ENCODE assay signal across 8 cellular contexts in the genomic region with DNA sequence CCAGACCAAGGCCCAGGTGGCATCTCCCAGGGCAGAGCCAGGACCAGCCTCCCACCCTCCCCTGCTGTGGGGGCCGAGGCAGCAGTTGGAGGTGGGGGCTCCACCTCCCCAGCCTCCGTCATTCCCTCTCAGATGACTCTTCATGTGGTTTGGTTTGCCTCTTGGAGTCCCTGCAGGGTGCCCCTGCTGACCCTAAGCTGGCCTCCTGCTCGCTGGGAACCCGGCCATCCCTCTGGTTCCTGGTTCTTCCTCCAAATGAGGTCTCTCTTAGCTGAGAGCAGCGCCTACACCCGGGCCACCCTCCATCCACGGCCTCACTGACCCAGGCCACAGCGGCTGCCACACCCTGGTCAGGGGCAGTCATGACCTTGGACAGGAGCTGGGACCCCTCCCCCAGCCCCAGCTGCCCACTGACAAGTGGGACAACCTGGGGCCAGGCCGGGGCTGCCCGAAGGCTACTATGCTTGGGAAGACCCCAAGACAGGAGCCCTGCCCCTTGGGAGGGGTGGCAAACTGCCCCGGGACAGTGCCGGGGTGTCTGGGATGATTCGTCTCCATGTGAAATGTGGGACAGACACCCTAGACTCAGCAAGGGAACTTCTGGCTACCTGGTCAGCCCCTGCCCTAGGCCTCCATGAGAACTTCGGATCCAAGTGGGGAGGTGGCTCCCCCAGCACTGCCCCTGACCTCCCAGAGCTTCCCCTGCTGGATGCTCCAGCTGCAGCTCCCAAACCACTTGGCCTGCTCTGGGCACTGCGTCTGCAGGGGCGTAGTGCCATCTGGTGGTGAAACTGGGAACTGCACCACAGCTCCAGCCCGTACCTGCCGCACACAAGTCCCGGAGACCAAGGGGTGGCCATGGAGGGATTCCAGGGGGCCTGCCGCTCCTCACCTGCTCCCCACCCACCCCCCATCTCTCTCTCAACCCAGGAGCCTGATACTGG.
DNase-seq lines count a peak whose midpoint lies in the region; ATAC-seq and TF ChIP-seq lines count a peak whose summit lies in the region.

No MANE protein-coding gene starts in this region.

- no peaks in the 10 kb centered on the region; a peak in 1 of 5 replicates for H3K9me3 Mint-ChIP-seq in H9

- H2AFZ ChIP-seq in H9 (ENCODE audit: low read length): no peak overlapping the region

- H3K4me3 Mint-ChIP-seq in H9: no peak overlapping the region

- H3K23ac ChIP-seq in H9 (ENCODE audit: insufficient read length, low read depth, low read length): no peak overlapping the region

- H3K9ac ChIP-seq in H9 (ENCODE audit: extremely low read depth, insufficient read length, low read length): no peak overlapping the region

- no peak overlapping the region for H4K91ac ChIP-seq in H9 (ENCODE audit: insufficient read length, low read depth, low read length)

- peaks cover 56% of the 10 kb centered on the region for H3K27me3 Mint-ChIP-seq in H9 (ENCODE audit: low read depth)

- WGBS in H9 (ENCODE audit: extremely low coverage, insufficient read length, low lambda C conversion rate): no CpG with 5 or more reads among the region's 20 CpGs
- WGBS in lung, 2 donors: 45 to 52% methylated on average over 20 of the region's 20 CpGs

- no peak overlapping the region for H3K4me2 ChIP-seq in H9 (ENCODE audit: insufficient read depth, insufficient read length, low read length)

- no peak overlapping the region for H2BK12ac ChIP-seq in H9 (ENCODE audit: insufficient read length, low read depth, low read length)

- H3K36me3 ChIP-seq in lung (ENCODE audit: control insufficient read depth in 2 of 2, insufficient read depth in 2 of 2, low read length in 2 of 2): no peaks in the 10 kb centered on the region

- no peaks in the 10 kb centered on the region for H3K79me1 ChIP-seq in H9 (ENCODE audit: insufficient read depth, low read depth, low read length, poor library complexity, severe bottlenecking)

- H3K27ac ChIP-seq in H9 (ENCODE audit: insufficient read length, low read depth, low read length) (no peak overlapping the region), lung (ENCODE audit: low read depth in 1 of 2, low read length in 1 of 2) (no peak overlapping the region)

- no peak overlapping the region for H3T11ph ChIP-seq in H9 (ENCODE audit: low read length)

- H3K79me2 ChIP-seq in H9 (ENCODE audit: insufficient read depth, low read length): no peaks in the 10 kb centered on the region

- H2BK120ac ChIP-seq in H9 (ENCODE audit: low read depth, low read length, poor library complexity, severe bottlenecking): no peak overlapping the region

- no peak overlapping the region for H3K4ac ChIP-seq in H9 (ENCODE audit: low read depth, low read length)

- peaks cover 9 to 17% of the 10 kb centered on the region in 2 experiments for H3K4me1 Mint-ChIP-seq in H9

- peak; percentile 98 for TF ChIP-seq CTCF in H9 (conservative IDR thresholded peaks at IDR 0.05)
- peak; percentile 98 for TF ChIP-seq CTCF in lung (IDR thresholded peaks at IDR 0.05; ENCODE audit: control extremely low read depth, extremely low read depth)

- no peak overlapping the region for H3K56ac ChIP-seq in H9 (ENCODE audit: insufficient read length, low read depth, low read length)

- no peak overlapping the region for H2BK5ac ChIP-seq in H9 (ENCODE audit: insufficient read length, low read length)

- H4K8ac ChIP-seq in H9 (replicated peaks; ENCODE audit: insufficient read length, low read depth, low read length): no peak overlapping the region

- no peaks in the 10 kb centered on the region for H3K23me2 ChIP-seq in H9 (ENCODE audit: insufficient read length, low read depth, low read length, poor library complexity, severe bottlenecking)

- H2BK15ac ChIP-seq in H9 (ENCODE audit: low read depth, low read length): no peak overlapping the region

- no peak overlapping the region for H3K14ac ChIP-seq in H9 (ENCODE audit: insufficient read depth, low read length)

- H2AK5ac ChIP-seq in H9 (ENCODE audit: insufficient read length, low read length): no peak overlapping the region

- H4K20me1 ChIP-seq in H9 (ENCODE audit: control insufficient read depth, insufficient read depth, insufficient read length): no peaks in the 10 kb centered on the region

- no peaks in the 10 kb centered on the region; a peak in 1 of 7 replicates for H3K36me3 Mint-ChIP-seq in H9 (ENCODE audit: insufficient read depth in 1 of 3, low read depth in 3 of 3)

- DNase-seq in Ammon's horn (ENCODE audit: low spot score): peak; percentile 91
- DNase-seq in H9: peak; percentile 90
- peak; percentile 78 for DNase-seq in NCI-H69 (lab: John Stamatoyannopoulos, UW)
- peak; percentile 75 to 80 for DNase-seq in activated CD4-positive, alpha-beta T cell treated with anti-CD3 and anti-CD28 coated beads, Interleukin-2, amount 50 U/mL, for 4 hours
- DNase-seq in ecto neural progenitor cell (ENCODE audit: low spot score): peak; percentile 92
- peak; percentile 82 for DNase-seq in lung (ENCODE audit: low spot score)
- peak; percentile 65 for DNase-seq in stimulated activated CD8-positive, alpha-beta memory T cell treated with anti-CD3 and anti-CD28 coated beads, Interleukin-12 subunit alpha, Interleukin-12 subunit beta, amount 100 ng/mL, for 1 hour (ENCODE audit: low read depth)

- no peak overlapping the region for H2BK20ac ChIP-seq in H9 (ENCODE audit: low read depth, low read length, poor library complexity, severe bottlenecking)

- H3K9me3 ChIP-seq in H9 (ENCODE audit: control insufficient read depth, low read depth, low read length): no peaks in the 10 kb centered on the region
- H3K9me3 ChIP-seq in lung (ENCODE audit: control insufficient read depth in 2 of 2, insufficient read depth in 1 of 2, low read length in 1 of 2): no peaks in the 10 kb centered on the region

- H3K18ac ChIP-seq in H9 (ENCODE audit: insufficient read length, low read depth, low read length): no peak overlapping the region

- H3K27me3 ChIP-seq in H9 (ENCODE audit: insufficient read depth, low read length): no peaks in the 10 kb centered on the region
- no peaks in the 10 kb centered on the region for H3K27me3 ChIP-seq in lung (ENCODE audit: control insufficient read depth, insufficient read depth)

- H3K27ac Mint-ChIP-seq in H9: no peak overlapping the region; a peak in 2 of 7 replicates

- no peak overlapping the region for H3K4me3 ChIP-seq in lung

- ATAC-seq in lung (ENCODE audit: insufficient read depth, low FRiP score) (peak; percentile 60), GM19467 (IDR thresholded peaks at IDR 0.05; ENCODE audit: unreplicated experiment) (no peak)

- H4K5ac ChIP-seq in H9 (ENCODE audit: insufficient read length, low read depth, low read length): no peak overlapping the region

- H3K4me1 ChIP-seq in H9 (ENCODE audit: insufficient read depth, low read length): no peaks in the 10 kb centered on the region
- peaks cover 0 to 3% of the 10 kb centered on the region in 2 donors for H3K4me1 ChIP-seq in lung (ENCODE audit: control insufficient read depth in 2 of 2, insufficient read depth in 2 of 2, low read length in 2 of 2)
